Comparison of ENCODE assay signal across 12 cellular contexts in the genomic region with DNA sequence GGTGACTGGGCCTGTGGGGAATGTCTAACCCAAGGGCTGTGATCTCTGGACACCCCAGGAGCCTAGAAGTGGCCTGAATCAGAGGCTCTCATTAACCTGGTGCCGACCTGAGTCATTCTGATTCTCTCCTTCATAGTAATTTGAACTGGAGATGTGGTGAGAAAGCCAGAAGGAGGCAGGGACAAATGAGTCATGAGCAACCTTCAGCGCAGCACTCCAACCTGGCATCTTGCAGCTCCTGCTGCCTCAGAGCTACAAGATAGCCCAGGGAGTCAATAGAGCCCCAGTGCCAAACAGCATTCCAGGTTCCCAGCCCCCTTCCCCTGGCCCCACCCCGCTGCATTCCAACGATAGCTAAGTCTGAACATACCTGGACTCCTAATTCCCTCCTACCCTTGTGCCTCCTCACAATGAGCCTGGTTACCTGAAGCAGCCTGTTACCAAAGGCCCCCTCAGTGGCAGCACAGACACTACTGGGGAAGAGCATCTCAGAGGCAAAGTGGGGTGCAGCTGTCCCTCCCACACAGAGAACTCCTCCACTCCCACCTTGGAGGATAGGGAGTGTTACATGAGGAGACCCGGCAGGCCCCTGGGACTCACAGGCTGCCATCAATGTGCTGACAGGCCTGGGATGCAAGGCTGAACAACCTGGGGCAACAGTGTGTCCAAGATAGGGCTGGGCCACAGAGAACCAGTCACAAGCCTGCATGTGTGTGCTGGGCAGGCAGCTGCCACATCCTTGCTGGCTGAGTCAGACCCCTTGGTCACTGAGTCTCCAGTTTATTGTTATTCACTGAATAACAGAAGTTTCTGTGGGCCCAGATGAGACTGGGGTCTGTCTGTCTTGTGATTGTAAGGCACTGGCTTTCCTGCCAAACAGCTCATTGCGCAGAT.
DNase-seq lines count a peak whose midpoint lies in the region; ATAC-seq and TF ChIP-seq lines count a peak whose summit lies in the region.
"Had no signal": no experiment of that assay in that cellular context is flagged by ENCODE, and none has a peak within 500 bp of the region (broad histone marks: within the 10 kb centered on the region; RNA-seq: fewer than 3 reads in every experiment).

No MANE protein-coding gene starts in this region.

- H3K36me3 Mint-ChIP-seq in HFFc6 (ENCODE audit: low read depth) = peaks cover 4% of the 10 kb centered on the region; the same call in 1 of the 2 replicates

- ATAC-seq in GM18909 (IDR thresholded peaks at IDR 0.05; ENCODE audit: poor library complexity, unreplicated experiment) = no peak

- peaks cover 53% of the 10 kb centered on the region for H3K27me3 Mint-ChIP-seq in HFFc6 (ENCODE audit: insufficient read depth)

- DNase-seq in AG09309 (ENCODE audit: low read depth) (peak; percentile 13), HFFc6 (peak; percentile 92), kidney epithelial cell (ENCODE audit: low read depth) (peak; percentile 77), D341Med (ENCODE audit: low spot score) (no peak), HuH-7 (ENCODE audit: low spot score) (no peak), NCI-H187 (lab: John Stamatoyannopoulos, UW) (no peak)
- DNase-seq: DND-41, NCI-H510A had no signal

- H3K4me3 ChIP-seq in AG09309 (ENCODE audit: control insufficient read depth, low read depth, low read length) (no peak overlapping the region), kidney epithelial cell (ENCODE audit: low read depth, low read length) (no peak overlapping the region)
- H3K4me3 ChIP-seq: suprapubic skin had no signal

- no peaks in the 10 kb centered on the region for H3K9me3 Mint-ChIP-seq in HFFc6
- H3K9me3 Mint-ChIP-seq: central memory CD8-positive, alpha-beta T cell had no signal

- peak overlapping the region; percentile 36; the same call in 1 of the 2 replicates for H3K4me3 Mint-ChIP-seq in HFFc6

- H3K27ac Mint-ChIP-seq in HFFc6 = peak overlapping the region; percentile 91

- TF ChIP-seq CTCF in AG09309 (IDR thresholded peaks at IDR 0.05; ENCODE audit: control insufficient read depth, insufficient read depth, low read depth, low read length, missing control alignments) (no peak), HFFc6 (IDR thresholded peaks at IDR 0.05) (no peak), kidney epithelial cell (IDR thresholded peaks at IDR 0.05; ENCODE audit: insufficient read depth, low read length, poor library complexity, severe bottlenecking) (no peak)

- H3K4me1 Mint-ChIP-seq in HFFc6 (ENCODE audit: low read depth) = peaks cover 43% of the 10 kb centered on the region

- peak overlapping the region; percentile 62 for H3K27ac ChIP-seq in angular gyrus (ENCODE audit: low read depth, low read length)
- H3K27ac ChIP-seq: suprapubic skin had no signal

- no peaks in the 10 kb centered on the region for H3K36me3 ChIP-seq in kidney epithelial cell (ENCODE audit: control insufficient read depth, insufficient read depth, low read length)
- H3K36me3 ChIP-seq: suprapubic skin had no signal

- peaks cover 39% of the 10 kb centered on the region for H3K27me3 ChIP-seq in kidney epithelial cell (ENCODE audit: control insufficient read depth, insufficient read depth, low read length)

Comparison
In these comparisons a context has a peak if more than half of its experiments do, and no peak if none do; other contexts are left out.
1. DNase-seq: peak in AG09309 (single experiment), HFFc6 (single experiment) and kidney epithelial cell (single experiment); none in D341Med (single experiment), HuH-7 (single experiment) and NCI-H187 (0 of 2).